ENCODE assay signal across 20 cellular contexts in the genomic region with DNA sequence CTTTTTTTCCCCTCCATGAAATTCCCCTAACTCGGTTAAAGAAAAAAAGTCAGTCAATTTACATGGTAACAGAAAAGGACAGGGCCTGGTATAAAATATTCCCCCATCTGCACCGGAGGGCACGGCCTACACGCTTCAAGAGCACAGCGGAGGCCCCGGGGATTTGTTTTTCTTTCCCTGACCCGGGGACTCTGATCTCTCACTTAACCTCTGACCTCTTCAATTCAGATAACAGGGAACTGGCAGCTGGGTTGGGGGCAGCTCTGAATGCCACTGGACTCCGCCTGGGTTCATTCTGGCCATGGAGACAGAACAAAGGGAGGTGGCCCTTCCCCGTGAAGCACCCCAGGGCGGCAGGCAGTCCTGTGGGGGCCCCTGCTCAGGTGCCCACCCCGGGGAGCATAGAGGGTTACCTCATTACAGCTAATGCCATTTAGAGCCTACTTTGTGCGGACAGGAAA.
DNase-seq lines count a peak whose midpoint lies in the region; ATAC-seq, FAIRE-seq and TF ChIP-seq lines count a peak whose summit lies in the region.
"Had no signal": no experiment of that assay in that cellular context is flagged by ENCODE, and none has a peak within 500 bp of the region (broad histone marks: within the 10 kb centered on the region; RNA-seq: fewer than 3 reads in every experiment).

No MANE protein-coding gene starts in this region.

- H3K27ac Mint-ChIP-seq in WTC11 = no peak overlapping the region
- H3K27ac Mint-ChIP-seq: activated naive CD8-positive, alpha-beta T cell treated with anti-CD3 and anti-CD28 coated beads, Interleukin-2, amount 50 U/mL, for 24 hours; naive thymus-derived CD8-positive, alpha-beta T cell; T-cell had no signal

- no peak overlapping the region for H3K4me3 ChIP-seq in H7 (ENCODE audit: insufficient read depth, low read depth, low read length)
- H3K4me3 ChIP-seq in HepG2 (replicated peaks in 1 of 3; ENCODE audit: insufficient read depth in 1 of 3, low read depth in 2 of 3, low read length in 3 of 3) = peak overlapping the region in 2 of 3 experiments; percentile 29 to 56; a peak in 3 of 6 replicates
- H3K4me3 ChIP-seq in suprapubic skin = no peak overlapping the region
- no peak overlapping the region for H3K4me3 ChIP-seq in BE2C (ENCODE audit: low read depth, low read length)
- H3K4me3 ChIP-seq: stomach had no signal

- CTCF ChIA-PET in WTC11 (lab: Charles Lee) (interaction anchor here (1.0 to 1.3 kb wide), 3 partner anchors 65 to 243 kb away, joined by 4 to 5 read pairs (median 5); no protein-coding TSS in a partner anchor), HepG2 (lab: Yijun Ruan, JAX; ENCODE audit: low intra/inter-chr PET ratio, low total read pairs) (no interaction called here)

- peak; percentile 90 for FAIRE-seq in HepG2 (lab: Jason Lieb, UNC)
- FAIRE-seq: D721Med had no signal

- H3K27me3 ChIP-seq in H7 (ENCODE audit: control insufficient read depth, insufficient read depth, low read length) = no peaks in the 10 kb centered on the region; the same call in 1 of the 2 replicates
- H3K27me3 ChIP-seq in HepG2 (ENCODE audit: control insufficient read depth in 1 of 2, insufficient read depth in 2 of 2, low read length in 2 of 2) = no peaks in the 10 kb centered on the region
- H3K27me3 ChIP-seq in suprapubic skin = no peaks in the 10 kb centered on the region
- H3K27me3 ChIP-seq in BE2C = no peaks in the 10 kb centered on the region
- H3K27me3 ChIP-seq: stomach had no signal

- H3K27me3 Mint-ChIP-seq in WTC11 (ENCODE audit: low read depth) = peaks cover 27% of the 10 kb centered on the region
- H3K27me3 Mint-ChIP-seq: T-cell had no signal

- in situ Hi-C loops in HepG2 (cut with HindIII; ENCODE audit: extremely low pct_ligation_motif_present, low pct_unique_long_range_greater_than_20kb) = no loop called here

- H3K4me3 Mint-ChIP-seq in WTC11 = no peak overlapping the region; the same call in 1 of the 2 replicates
- H3K4me3 Mint-ChIP-seq: activated naive CD8-positive, alpha-beta T cell treated with anti-CD3 and anti-CD28 coated beads, Interleukin-2, amount 50 U/mL, for 24 hours; naive thymus-derived CD8-positive, alpha-beta T cell; T-cell had no signal

- H3K9me3 ChIP-seq in HepG2 (ENCODE audit: low read length) (no peaks in the 10 kb centered on the region), suprapubic skin (no peaks in the 10 kb centered on the region), BE2C (no peaks in the 10 kb centered on the region)
- H3K9me3 ChIP-seq: stomach had no signal

- BruUV-seq in HepG2 (replicated peaks; lab: Mats Ljungman, UMichigan) = no TSS peak

- H3K9ac ChIP-seq in HepG2 (ENCODE audit: insufficient read depth, low read depth, low read length) = peak overlapping the region; percentile 62
- H3K9ac ChIP-seq: KMS-11 had no signal

- intact Hi-C loops in HepG2 (cut with micrococcal nuclease; ENCODE audit: unreplicated experiment) (loop anchor here (1.0 to 5.0 kb wide), 2 partner anchors 19 to 143 kb away; a partner anchor contains a TSS), sciatic nerve (cut with DNase I) (no loop called here)

- TF ChIP-seq POLR2A in HepG2 (IDR thresholded peaks at IDR 0.05; ENCODE audit: insufficient read depth in 1 of 2, low read depth in 2 of 2, low read length in 2 of 2) (peak; percentile 42 to 43; a peak in 2 of 4 replicates), suprapubic skin (IDR thresholded peaks at IDR 0.05) (no peak)

- H2AFZ ChIP-seq in HepG2 (ENCODE audit: low read length) = no peak overlapping the region

- no peaks in the 10 kb centered on the region for H3K79me2 ChIP-seq in HepG2 (ENCODE audit: insufficient read depth, low read length)

- peaks cover 38% of the 10 kb centered on the region for H3K4me1 Mint-ChIP-seq in WTC11
- H3K4me1 Mint-ChIP-seq: activated naive CD8-positive, alpha-beta T cell treated with anti-CD3 and anti-CD28 coated beads, Interleukin-2, amount 50 U/mL, for 24 hours; naive thymus-derived CD8-positive, alpha-beta T cell had no signal

- TF ChIP-seq RAD21 in HepG2 (CRISPR knock-in tag; IDR thresholded peaks at IDR 0.05) = peak; percentile 18; the same call in 1 of the 2 replicates

- ATAC-seq in WTC11 (peak; percentile 72), HepG2 (peak; percentile 93), sciatic nerve (peak; percentile 2)
- ATAC-seq: activated naive CD8-positive, alpha-beta T cell treated with anti-CD3 and anti-CD28 coated beads, Interleukin-2, amount 50 U/mL, for 24 hours; left colon; naive thymus-derived CD8-positive, alpha-beta T cell; T-cell had no signal

- no peaks in the 10 kb centered on the region for H3K36me3 Mint-ChIP-seq in WTC11
- H3K36me3 Mint-ChIP-seq: naive thymus-derived CD8-positive, alpha-beta T cell; T-cell had no signal

- no peaks in the 10 kb centered on the region for H3K9me3 Mint-ChIP-seq in WTC11
- H3K9me3 Mint-ChIP-seq: activated naive CD8-positive, alpha-beta T cell treated with anti-CD3 and anti-CD28 coated beads, Interleukin-2, amount 50 U/mL, for 24 hours; naive thymus-derived CD8-positive, alpha-beta T cell; T-cell had no signal

- WGBS in HepG2 (ENCODE audit: low lambda C conversion rate) = 2% methylated on average over 12 of the region's 12 CpGs
- 80% methylated on average over 12 of the region's 12 CpGs for WGBS in suprapubic skin

- POLR2A ChIA-PET in WTC11 (lab: Charles Lee) = no interaction called here
- POLR2A ChIA-PET in HepG2 (lab: Yijun Ruan, JAX) = interaction anchor here (1.0 to 2.6 kb wide), 15 partner anchors 11 to 440 kb away, joined by 3 to 46 read pairs (median 4); a partner anchor contains a TSS

- peak; percentile 83 for DNase-seq in H7
- peak; percentile 30 for DNase-seq in WTC11 (ENCODE audit: low spot score)
- peak; percentile 93 for DNase-seq in HepG2 (ENCODE audit: low spot score)
- DNase-seq in sciatic nerve (ENCODE audit: low spot score) = no peak
- DNase-seq in suprapubic skin (ENCODE audit: low spot score in 2 of 2) = no peak
- no peak for DNase-seq in T-helper 9 cell
- DNase-seq in NCI-H128 (lab: John Stamatoyannopoulos, UW; ENCODE audit: unreplicated experiment) = no peak
- DNase-seq in BE2C = no peak
- DNase-seq: activated naive CD8-positive, alpha-beta T cell treated with anti-CD3 and anti-CD28 coated beads, Interleukin-2, amount 50 U/mL, for 24 hours; effector CD8-positive, alpha-beta T cell; naive thymus-derived CD8-positive, alpha-beta T cell; NCI-H1092 treated with DMSO at 0.1 percent for 48 hours; NCI-H2171 treated with DMSO at 0.1 percent for 48 hours; stomach; T-cell; WERI-Rb-1 had no signal

- no peak for TF ChIP-seq CTCF in WTC11 (IDR thresholded peaks at IDR 0.05)
- TF ChIP-seq CTCF in HepG2 (CRISPR knock-in tag; IDR thresholded peaks at IDR 0.05) = no peak
- TF ChIP-seq CTCF in suprapubic skin (IDR thresholded peaks at IDR 0.05) = no peak
- TF ChIP-seq CTCF in BE2C (IDR thresholded peaks at IDR 0.05; ENCODE audit: low read depth, low read length) = no peak

- peaks cover 90% of the 10 kb centered on the region for H3K4me1 ChIP-seq in HepG2 (ENCODE audit: insufficient read depth, low read length)
- H3K4me1 ChIP-seq in suprapubic skin = peaks cover 18% of the 10 kb centered on the region
- peaks cover 25% of the 10 kb centered on the region for H3K4me1 ChIP-seq in BE2C

- H3K27ac ChIP-seq in HepG2 (ENCODE audit: extremely low read length, insufficient read depth, low read length) = peak overlapping the region; percentile 91
- no peak overlapping the region for H3K27ac ChIP-seq in suprapubic skin
- H3K27ac ChIP-seq: KMS-11, RWPE1, WERI-Rb-1 had no signal

- H4K20me1 ChIP-seq in HepG2 (ENCODE audit: insufficient read depth, low read length) = no peaks in the 10 kb centered on the region

- TF ChIP-seq EP300 in HepG2 (IDR thresholded peaks at IDR 0.05; ENCODE audit: low read depth in 2 of 2, low read length in 2 of 2) (peak; percentile 58 to 86; a peak in 3 of 4 replicates), HepG2 (CRISPR knock-in tag; IDR thresholded peaks at IDR 0.05; ENCODE audit: borderline replicate concordance) (peak; percentile 22; the same call in 1 of the 2 replicates), suprapubic skin (IDR thresholded peaks at IDR 0.05) (no peak)

- peak overlapping the region; percentile 66 for H3K4me2 ChIP-seq in HepG2 (ENCODE audit: low read depth, low read length)
- H3K4me2 ChIP-seq: KMS-11 had no signal

- no peaks in the 10 kb centered on the region for H3K36me3 ChIP-seq in H7 (replicated peaks; ENCODE audit: control insufficient read depth, insufficient read depth, low read length)
- H3K36me3 ChIP-seq in HepG2 (replicated peaks in 1 of 2; ENCODE audit: control insufficient read depth in 1 of 2, insufficient read depth in 2 of 2, low read length in 2 of 2) = no peaks in the 10 kb centered on the region
- no peaks in the 10 kb centered on the region for H3K36me3 ChIP-seq in suprapubic skin
- H3K36me3 ChIP-seq in BE2C = no peaks in the 10 kb centered on the region
- H3K36me3 ChIP-seq: stomach, WERI-Rb-1 had no signal

TF ChIP-seq in WTC11, 78 proteins besides CTCF, POLR2A, EP300 and RAD21:
- TF ChIP-seq ZNF263 (CRISPR knock-in tag; IDR thresholded peaks at IDR 0.05; ENCODE audit: low read depth) = no peak
- peak; percentile 87 for TF ChIP-seq ZNF423 (CRISPR knock-in tag; IDR thresholded peaks at IDR 0.05)

TF ChIP-seq in HepG2, 621 proteins besides CTCF, POLR2A, EP300 and RAD21 (continues in another document):
- TF ChIP-seq TAF1 (CRISPR knock-in tag; IDR thresholded peaks at IDR 0.05) (no peak), SKI (IDR thresholded peaks at IDR 0.05; ENCODE audit: partially characterized antibody) (peak; percentile 44), ZNF230 (CRISPR knock-in tag; IDR thresholded peaks at IDR 0.05) (0 out of 2 replicates have a peak, but pooled peaks have one; percentile 22)
- TF ChIP-seq, protein P1, sequence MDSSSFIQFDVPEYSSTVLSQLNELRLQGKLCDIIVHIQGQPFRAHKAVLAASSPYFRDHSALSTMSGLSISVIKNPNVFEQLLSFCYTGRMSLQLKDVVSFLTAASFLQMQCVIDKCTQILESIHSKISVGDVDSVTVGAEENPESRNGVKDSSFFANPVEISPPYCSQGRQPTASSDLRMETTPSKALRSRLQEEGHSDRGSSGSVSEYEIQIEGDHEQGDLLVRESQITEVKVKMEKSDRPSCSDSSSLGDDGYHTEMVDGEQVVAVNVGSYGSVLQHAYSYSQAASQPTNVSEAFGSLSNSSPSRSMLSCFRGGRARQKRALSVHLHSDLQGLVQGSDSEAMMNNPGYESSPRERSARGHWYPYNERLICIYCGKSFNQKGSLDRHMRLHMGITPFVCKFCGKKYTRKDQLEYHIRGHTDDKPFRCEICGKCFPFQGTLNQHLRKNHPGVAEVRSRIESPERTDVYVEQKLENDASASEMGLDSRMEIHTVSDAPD (CRISPR knock-in tag; IDR thresholded peaks at IDR 0.05) = no peak

Comparison
In these comparisons a context has a peak if more than half of its experiments do, and no peak if none do; other contexts are left out.
1. DNase-seq: peak in H7 (single experiment), WTC11 (single experiment) and HepG2 (single experiment); none in sciatic nerve (single experiment), suprapubic skin (0 of 2), T-helper 9 cell (single experiment), NCI-H128 (single experiment) and BE2C (single experiment).
2. H3K4me3 ChIP-seq: peak in HepG2 (2 of 3); none in H7 (single experiment), suprapubic skin (single experiment) and BE2C (single experiment).
3. ATAC-seq: peak in every context shown above with its lines; median percentile 93 in HepG2; 72 in WTC11; 2 in sciatic nerve.
4. POLR2A ChIP-seq: peak in HepG2 (2 of 2); none in suprapubic skin (0 of 2).